8 cellular contexts compared by ENCODE assay signal in the genomic region with DNA sequence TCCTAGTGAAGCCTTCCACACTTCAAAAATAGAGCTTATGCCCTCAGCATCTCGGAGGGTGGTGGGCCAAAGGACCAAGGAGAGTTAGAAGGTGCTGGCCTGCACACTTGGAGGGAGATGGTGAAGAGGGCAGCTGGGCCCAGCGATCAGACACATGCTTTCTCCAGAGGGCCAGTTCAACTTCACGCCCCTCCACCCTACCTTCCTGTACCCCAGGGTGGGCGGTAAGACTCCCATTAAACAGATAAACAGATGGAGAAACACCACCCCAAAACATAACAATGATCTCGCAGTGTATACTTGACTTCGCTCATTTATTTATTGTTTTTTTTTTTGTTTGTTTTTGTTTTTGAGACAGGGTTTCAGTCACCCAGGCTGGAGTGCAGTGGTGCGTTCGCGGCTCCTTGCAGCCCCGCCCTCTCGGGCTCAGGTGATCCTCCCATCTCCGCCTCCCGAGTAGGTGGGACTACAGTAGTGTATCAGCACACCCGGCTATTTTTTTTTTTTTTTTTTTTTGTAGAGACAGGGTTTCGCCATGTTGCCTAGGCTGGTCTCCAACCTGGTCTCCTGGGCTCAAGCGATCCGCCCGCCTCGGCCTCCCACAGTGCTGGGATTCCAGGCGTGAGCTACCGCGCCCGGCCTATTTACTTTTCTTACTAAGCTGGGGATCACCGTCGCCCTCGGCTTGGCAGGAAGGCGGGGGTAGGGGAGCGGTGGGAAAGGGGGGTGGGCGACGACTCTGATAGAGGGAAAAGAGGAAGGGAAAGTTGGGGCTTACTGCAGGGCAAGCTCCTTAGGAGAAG. TPM values are rescaled to one million over a fixed set of nuclear protein-coding genes. Genes with fewer than 3 reads are reported as not detected.
DNase-seq lines count a peak whose midpoint lies in the region; ATAC-seq and TF ChIP-seq lines count a peak whose summit lies in the region.

No MANE protein-coding gene starts in this region.

- peak; percentile 52 to 81 for DNase-seq in NCI-H526 (lab: John Stamatoyannopoulos, UW)
- peak; percentile 93 for DNase-seq in activated CD4-positive, alpha-beta memory T cell treated with anti-CD3 and anti-CD28 coated beads for 36 hours
- DNase-seq in mesothelial cell of epicardium (ENCODE audit: low spot score in 2 of 2, unreplicated experiment in 2 of 2), result peak; percentile 63 to 71
- DNase-seq in stimulated activated CD8-positive, alpha-beta memory T cell treated with anti-CD3 and anti-CD28 coated beads, Interleukin-4, amount 100 ng/mL, for 24 hours (ENCODE audit: low read depth), result peak; percentile 77
- no peak for DNase-seq in putamen (ENCODE audit: low spot score)

- CTCF ChIA-PET in activated CD4-positive, alpha-beta memory T cell treated with anti-CD3 and anti-CD28 coated beads for 36 hours (lab: Charles Lee), result interaction anchor here (0.6 to 4.7 kb wide), 12 partner anchors 12 to 219 kb away, joined by 3 to 22 read pairs (median 8); partner anchors contain the start of genes CUEDC2, FBXL15 and NFKB2

- intact Hi-C loops in activated CD4-positive, alpha-beta memory T cell treated with anti-CD3 and anti-CD28 coated beads for 36 hours (cut with micrococcal nuclease), result loop anchor here (1.0 to 10.0 kb wide), 5 partner anchors 28 to 745 kb away; partner anchors contain the start of genes ACTR1A and NT5C2

- H3K9me3 ChIP-seq in ectodermal cell (ENCODE audit: control insufficient read depth, low read length), result no peaks in the 10 kb centered on the region

- H3K4me3 Mint-ChIP-seq in activated CD4-positive, alpha-beta memory T cell treated with anti-CD3 and anti-CD28 coated beads for 36 hours, result peak overlapping the region; percentile 94
- peak overlapping the region; percentile 92 for H3K4me3 Mint-ChIP-seq in mesothelial cell of epicardium

- no peaks in the 10 kb centered on the region for H3K36me3 ChIP-seq in ectodermal cell (ENCODE audit: control insufficient read depth, insufficient read depth, low read length)

- no peak for TF ChIP-seq CTCF in mesothelial cell of epicardium (IDR thresholded peaks at IDR 0.05; ENCODE audit: unreplicated experiment)

- no peak overlapping the region for H3K27ac ChIP-seq in ectodermal cell (ENCODE audit: insufficient read depth, low read depth, low read length, poor library complexity, severe bottlenecking)

- peaks cover 15% of the 10 kb centered on the region for H3K4me1 ChIP-seq in ectodermal cell (ENCODE audit: control insufficient read depth, insufficient read depth, low read length)

- H3K4me3 ChIP-seq in ectodermal cell (ENCODE audit: insufficient read depth, low read depth, low read length), result peak overlapping the region; percentile 61

- peaks cover 35% of the 10 kb centered on the region for H3K4me1 Mint-ChIP-seq in activated CD4-positive, alpha-beta memory T cell treated with anti-CD3 and anti-CD28 coated beads for 36 hours (ENCODE audit: low read depth)
- H3K4me1 Mint-ChIP-seq in mesothelial cell of epicardium, result peaks cover 17% of the 10 kb centered on the region

- ATAC-seq in GM18858 (IDR thresholded peaks at IDR 0.05; ENCODE audit: unreplicated experiment) (peak; percentile 50), HG03159 (IDR thresholded peaks at IDR 0.05; ENCODE audit: unreplicated experiment) (peak; percentile 51)

- no peaks in the 10 kb centered on the region for H3K9me3 Mint-ChIP-seq in activated CD4-positive, alpha-beta memory T cell treated with anti-CD3 and anti-CD28 coated beads for 36 hours
- H3K9me3 Mint-ChIP-seq in mesothelial cell of epicardium, result no peaks in the 10 kb centered on the region

- H3K27ac Mint-ChIP-seq in activated CD4-positive, alpha-beta memory T cell treated with anti-CD3 and anti-CD28 coated beads for 36 hours, result peak overlapping the region; percentile 94
- H3K27ac Mint-ChIP-seq in mesothelial cell of epicardium, result peak overlapping the region; percentile 97

- POLR2A ChIA-PET in activated CD4-positive, alpha-beta memory T cell treated with anti-CD3 and anti-CD28 coated beads for 36 hours (lab: Charles Lee), result interaction anchor here (0.6 to 4.9 kb wide), 8 partner anchors 9 to 65 kb away, joined by 5 to 36 read pairs (median 16); partner anchors contain the start of genes CUEDC2, FBXL15 and NFKB2

- WGBS in ectodermal cell, 2 experiments, result 11% methylated on average over 30 of the region's 30 CpGs

- H3K27me3 ChIP-seq in ectodermal cell (ENCODE audit: control insufficient read depth, insufficient read depth, low read length, poor library complexity, severe bottlenecking), result peaks cover 10% of the 10 kb centered on the region

- peaks cover 10% of the 10 kb centered on the region for H3K36me3 Mint-ChIP-seq in activated CD4-positive, alpha-beta memory T cell treated with anti-CD3 and anti-CD28 coated beads for 36 hours
- peaks cover 4% of the 10 kb centered on the region for H3K36me3 Mint-ChIP-seq in mesothelial cell of epicardium

- H3K27me3 Mint-ChIP-seq in activated CD4-positive, alpha-beta memory T cell treated with anti-CD3 and anti-CD28 coated beads for 36 hours, result no peaks in the 10 kb centered on the region
- no peaks in the 10 kb centered on the region for H3K27me3 Mint-ChIP-seq in mesothelial cell of epicardium (ENCODE audit: low read depth)

RNA-seq across cellular contexts. Expression of gene C10orf95, which starts 1.8 kb away (rescaled TPM):
- total RNA-seq in activated CD4-positive, alpha-beta memory T cell treated with anti-CD3 and anti-CD28 coated beads for 36 hours, result under 1 TPM; 0.19 to 0.48 TPM
- not detected for polyA plus RNA-seq in ectodermal cell (2013, experiment 1 of 4)
- polyA plus RNA-seq in ectodermal cell (2013, experiment 2 of 4), result 0.12 TPM
- polyA plus RNA-seq in ectodermal cell (2013, experiment 3 of 4), result not detected
- not detected for polyA plus RNA-seq in ectodermal cell (2013, experiment 4 of 4)
- not detected in 3 replicates for total RNA-seq in mesothelial cell of epicardium

RNA-seq across cellular contexts. Expression of gene CUEDC2, which starts 17.1 kb away (rescaled TPM):
- 10 to 100 TPM; 68.6 to 68.9 TPM for total RNA-seq in activated CD4-positive, alpha-beta memory T cell treated with anti-CD3 and anti-CD28 coated beads for 36 hours
- 106 TPM for polyA plus RNA-seq in ectodermal cell (2013, experiment 1 of 4)
- polyA plus RNA-seq in ectodermal cell (2013, experiment 2 of 4), result 103 TPM
- polyA plus RNA-seq in ectodermal cell (2013, experiment 3 of 4), result 91.0 TPM
- polyA plus RNA-seq in ectodermal cell (2013, experiment 4 of 4), result 98.4 TPM
- total RNA-seq in mesothelial cell of epicardium, result 75.0 to 80.5 TPM (median 75.6 TPM) in 3 replicates

RNA-seq across cellular contexts. Expression of gene FBXL15, which starts 28.9 kb away (rescaled TPM):
- 10 to 100 TPM; 10.8 to 11.4 TPM for total RNA-seq in activated CD4-positive, alpha-beta memory T cell treated with anti-CD3 and anti-CD28 coated beads for 36 hours
- polyA plus RNA-seq in ectodermal cell (2013, experiment 1 of 4), result 6.9 TPM
- 5.9 TPM for polyA plus RNA-seq in ectodermal cell (2013, experiment 2 of 4)
- 8.9 TPM for polyA plus RNA-seq in ectodermal cell (2013, experiment 3 of 4)
- polyA plus RNA-seq in ectodermal cell (2013, experiment 4 of 4), result 8.7 TPM
- 9.4 to 11.7 TPM (median 10.1 TPM) in 3 replicates for total RNA-seq in mesothelial cell of epicardium

RNA-seq across cellular contexts. Expression of gene PSD, which starts 30.9 kb away (rescaled TPM):
- 1 to 10 TPM; 4.2 to 4.4 TPM for total RNA-seq in activated CD4-positive, alpha-beta memory T cell treated with anti-CD3 and anti-CD28 coated beads for 36 hours
- 6.1 TPM for polyA plus RNA-seq in ectodermal cell (2013, experiment 1 of 4)
- 5.4 TPM for polyA plus RNA-seq in ectodermal cell (2013, experiment 2 of 4)
- polyA plus RNA-seq in ectodermal cell (2013, experiment 3 of 4), result 5.8 TPM
- 7.0 TPM for polyA plus RNA-seq in ectodermal cell (2013, experiment 4 of 4)
- total RNA-seq in mesothelial cell of epicardium, result 12.4 to 14.3 TPM (median 13.4 TPM) in 3 replicates

RNA-seq across cellular contexts. Expression of gene ACTR1A, which starts 53.0 kb away (rescaled TPM):
- 10 to 100 TPM; 56.9 to 62.2 TPM for total RNA-seq in activated CD4-positive, alpha-beta memory T cell treated with anti-CD3 and anti-CD28 coated beads for 36 hours
- 160 TPM for polyA plus RNA-seq in ectodermal cell (2013, experiment 1 of 4)
- 175 TPM for polyA plus RNA-seq in ectodermal cell (2013, experiment 2 of 4)
- polyA plus RNA-seq in ectodermal cell (2013, experiment 3 of 4), result 108 TPM
- 117 TPM for polyA plus RNA-seq in ectodermal cell (2013, experiment 4 of 4)
- 91.5 to 93.6 TPM (median 91.7 TPM) in 3 replicates for total RNA-seq in mesothelial cell of epicardium
